In genomic region chr20:17531537-17532025, GRCh38 we compare ENCODE assay signal across 8 cellular contexts. TPM values are rescaled to one million over a fixed set of nuclear protein-coding genes. Genes with fewer than 3 reads are reported as not detected.
DNase-seq lines count a peak whose midpoint lies in the region; ATAC-seq and TF ChIP-seq lines count a peak whose summit lies in the region.

No MANE protein-coding gene starts in this region.

- no peak overlapping the region for H3K4ac ChIP-seq in neuronal stem cell (ENCODE audit: low read length)

- no peak overlapping the region for H2BK15ac ChIP-seq in neuronal stem cell (ENCODE audit: low read length)

- no peak overlapping the region for H4K8ac ChIP-seq in neuronal stem cell (ENCODE audit: low read depth, low read length)

- TF ChIP-seq POLR2A in NB4 (IDR thresholded peaks at IDR 0.05; ENCODE audit: extremely low read depth, insufficient read length), result no peak

- H3K36me3 ChIP-seq in effector memory CD4-positive, alpha-beta T cell (ENCODE audit: control insufficient read depth, insufficient read depth, low read length), result no peaks in the 10 kb centered on the region
- no peaks in the 10 kb centered on the region for H3K36me3 ChIP-seq in neuronal stem cell (replicated peaks in 1 of 2; ENCODE audit: control insufficient read depth in 2 of 2, insufficient read depth in 2 of 2, low read length in 2 of 2)

- no peak for ATAC-seq in HG02870 (IDR thresholded peaks at IDR 0.05; ENCODE audit: unreplicated experiment)

- H2BK120ac ChIP-seq in neuronal stem cell (ENCODE audit: low read depth, low read length), result no peak overlapping the region

- in situ Hi-C loops in Caki2 (cut with HindIII; ENCODE audit: low pct_unique_long_range_greater_than_20kb, low sequenced_read_pairs), result no loop called here

- no peak overlapping the region for H2AK5ac ChIP-seq in neuronal stem cell (ENCODE audit: low read depth, low read length)

- H3K9me3 ChIP-seq in effector memory CD4-positive, alpha-beta T cell (ENCODE audit: control insufficient read depth, low read length), result no peaks in the 10 kb centered on the region
- H3K9me3 ChIP-seq in neuronal stem cell (replicated peaks in 1 of 2; ENCODE audit: control insufficient read depth in 2 of 2, insufficient read depth in 1 of 2, low read depth in 1 of 2, low read length in 2 of 2), result peaks cover 2 to 3% of the 10 kb centered on the region in 2 donors

- DNase-seq in Caki2 (ENCODE audit: low read depth) (peak; percentile 72), NB4 (ENCODE audit: low read depth) (no peak), neuronal stem cell (ENCODE audit: low spot score) (no peak), iPS-NIHi7 (ENCODE audit: extremely low spot score) (no peak), NCI-H526 (lab: John Stamatoyannopoulos, UW) (no peak), NK-92 (lab: John Stamatoyannopoulos, UW; ENCODE audit: unreplicated experiment) (no peak)
- no peak for DNase-seq in effector memory CD4-positive, alpha-beta T cell

- H3K4me1 ChIP-seq in effector memory CD4-positive, alpha-beta T cell (ENCODE audit: control insufficient read depth, insufficient read depth, low read length, poor library complexity, severe bottlenecking), result peaks cover 11% of the 10 kb centered on the region
- H3K4me1 ChIP-seq in neuronal stem cell (ENCODE audit: control insufficient read depth in 2 of 2, insufficient read depth in 1 of 2, low read depth in 1 of 2, low read length in 2 of 2), result peaks cover 4 to 11% of the 10 kb centered on the region in 2 donors

- no peak overlapping the region for H3K23ac ChIP-seq in neuronal stem cell (ENCODE audit: low read depth, low read length, poor library complexity)

- H3K14ac ChIP-seq in neuronal stem cell (ENCODE audit: low read length), result no peak overlapping the region

- H3K4me3 ChIP-seq in NB4 (ENCODE audit: low read depth, low read length) (peak overlapping the region; percentile 47), neuronal stem cell (ENCODE audit: low read length in 2 of 2) (peak overlapping the region in 1 of 2 donors; percentile 36)
- peak overlapping the region; percentile 62 for H3K4me3 ChIP-seq in effector memory CD4-positive, alpha-beta T cell (ENCODE audit: insufficient read depth, low read depth, low read length, poor library complexity, severe bottlenecking)

- H3K9ac ChIP-seq in neuronal stem cell (ENCODE audit: low read depth, low read length, poor library complexity), result no peak overlapping the region

- H3K18ac ChIP-seq in neuronal stem cell (ENCODE audit: low read length), result no peak overlapping the region

- H2BK12ac ChIP-seq in neuronal stem cell (ENCODE audit: low read length), result no peak overlapping the region

- no peak for TF ChIP-seq CTCF in NB4 (IDR thresholded peaks at IDR 0.05; ENCODE audit: low read depth, low read length)

- peaks cover 7% of the 10 kb centered on the region for H3K27me3 ChIP-seq in effector memory CD4-positive, alpha-beta T cell (replicated peaks; ENCODE audit: control insufficient read depth, insufficient read depth, low read length, poor library complexity, severe bottlenecking)
- peaks cover 8 to 61% (median 46%) of the 10 kb centered on the region in 3 experiments for H3K27me3 ChIP-seq in neuronal stem cell (ENCODE audit: control insufficient read depth in 3 of 3, insufficient read depth in 3 of 3, low read depth in 1 of 3, low read length in 3 of 3)

- no peaks in the 10 kb centered on the region for H3K79me1 ChIP-seq in neuronal stem cell (ENCODE audit: low read depth, low read length)

- H4K91ac ChIP-seq in neuronal stem cell (ENCODE audit: low read depth, low read length, poor library complexity), result no peak overlapping the region

- H3K27ac ChIP-seq in effector memory CD4-positive, alpha-beta T cell (ENCODE audit: insufficient read depth, low read length, poor library complexity, severe bottlenecking), result peak overlapping the region; percentile 27
- H3K27ac ChIP-seq in neuronal stem cell (replicated peaks; ENCODE audit: low read length), result no peak overlapping the region

- no peak overlapping the region for H2BK5ac ChIP-seq in neuronal stem cell (ENCODE audit: low read length)

- no peak overlapping the region for H3K4me2 ChIP-seq in neuronal stem cell (ENCODE audit: insufficient read depth, low read length, poor library complexity, severe bottlenecking)

- peak overlapping the region; percentile 80 for H2AFZ ChIP-seq in neuronal stem cell (ENCODE audit: low read length)

- no CpG with 5 or more reads among the region's 10 CpGs for WGBS in neuronal stem cell (ENCODE audit: extremely low coverage in 2 of 2, insufficient read length in 2 of 2, insufficient replicate concordance in 1 of 2), 2 donors

RNA-seq across cellular contexts. Expression of gene BFSP1, which starts 0.4 kb away (rescaled TPM):
- total RNA-seq in Caki2 (2014; rRNA removed; shearing (Covaris generic); ENCODE audit: low replicate concordance), result 26.7 and 37.0 TPM in 2 replicates
- polyA plus RNA-seq in neuronal stem cell (2013, experiment 1 of 2), result 0.18 TPM
- polyA plus RNA-seq in neuronal stem cell (2013, experiment 2 of 2), result 0.17 TPM

RNA-seq across cellular contexts. Expression of gene DSTN, which starts 38.3 kb away (rescaled TPM):
- total RNA-seq in Caki2 (2014; rRNA removed; shearing (Covaris generic); ENCODE audit: low replicate concordance), result 935 and 1,047 TPM in 2 replicates
- polyA plus RNA-seq in neuronal stem cell (2013, experiment 1 of 2), result 252 TPM
- 243 TPM for polyA plus RNA-seq in neuronal stem cell (2013, experiment 2 of 2)
